In genomic region chr13:93226623-93227279, GRCh38 we compare ENCODE assay signal across 1 cellular context.
TF ChIP-seq lines count a peak whose summit lies in the region.

TSS of gene GPC6 (plus strand) at chr13:93226807.

TF ChIP-seq in HEK293, 187 proteins besides CTCF, POLR2A, EP300 and RAD21 (continued from another document):
- TF ChIP-seq GLIS1 (tag by site-specific recombination; IDR thresholded peaks at IDR 0.05): peak; percentile 45
- TF ChIP-seq ZNF19 (tag by site-specific recombination; IDR thresholded peaks at IDR 0.05; ENCODE audit: low read depth): no peak
- no peak for TF ChIP-seq KLF1 (tag by site-specific recombination; IDR thresholded peaks at IDR 0.05)
- 0 out of 2 replicates have a peak, but pooled peaks have one; percentile 26 for TF ChIP-seq TCF7L2 (IDR thresholded peaks at IDR 0.05; ENCODE audit: borderline replicate concordance, low read depth, low read length)
- no peak for TF ChIP-seq ZNF777 (tag by site-specific recombination; IDR thresholded peaks at IDR 0.05; ENCODE audit: borderline replicate concordance)
- peak; percentile 85 for TF ChIP-seq ZXDB (tag by site-specific recombination; IDR thresholded peaks at IDR 0.05)
- TF ChIP-seq ZNF629 (tag by site-specific recombination; IDR thresholded peaks at IDR 0.05): peak; percentile 65
- TF ChIP-seq ZNF23 (tag by site-specific recombination; IDR thresholded peaks at IDR 0.05; ENCODE audit: borderline replicate concordance): no peak
- TF ChIP-seq FEZF1 (tag by site-specific recombination; IDR thresholded peaks at IDR 0.05): peak; percentile 41; the same call in 1 of the 2 replicates
- TF ChIP-seq ZNF677 (tag by site-specific recombination; IDR thresholded peaks at IDR 0.05): no peak
- TF ChIP-seq, protein P1, sequence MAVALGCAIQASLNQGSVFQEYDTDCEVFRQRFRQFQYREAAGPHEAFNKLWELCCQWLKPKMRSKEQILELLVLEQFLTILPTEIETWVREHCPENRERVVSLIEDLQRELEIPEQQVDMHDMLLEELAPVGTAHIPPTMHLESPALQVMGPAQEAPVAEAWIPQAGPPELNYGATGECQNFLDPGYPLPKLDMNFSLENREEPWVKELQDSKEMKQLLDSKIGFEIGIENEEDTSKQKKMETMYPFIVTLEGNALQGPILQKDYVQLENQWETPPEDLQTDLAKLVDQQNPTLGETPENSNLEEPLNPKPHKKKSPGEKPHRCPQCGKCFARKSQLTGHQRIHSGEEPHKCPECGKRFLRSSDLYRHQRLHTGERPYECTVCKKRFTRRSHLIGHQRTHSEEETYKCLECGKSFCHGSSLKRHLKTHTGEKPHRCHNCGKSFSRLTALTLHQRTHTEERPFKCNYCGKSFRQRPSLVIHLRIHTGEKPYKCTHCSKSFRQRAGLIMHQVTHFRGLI (tag by site-specific recombination; IDR thresholded peaks at IDR 0.05): peak; percentile 41; the same call in 1 of the 2 replicates
- TF ChIP-seq ZBTB20 (tag by site-specific recombination; IDR thresholded peaks at IDR 0.05): peak; percentile 75; the same call in 1 of the 2 replicates
- TF ChIP-seq ZBTB1 (tag by site-specific recombination; IDR thresholded peaks at IDR 0.05): no peak
- no peak for TF ChIP-seq ZNF174 (tag by site-specific recombination; IDR thresholded peaks at IDR 0.05)
- peak; percentile 68 for TF ChIP-seq ZNF398 (tag by site-specific recombination; IDR thresholded peaks at IDR 0.05)
- no peak for TF ChIP-seq ZNF423 (tag by site-specific recombination; IDR thresholded peaks at IDR 0.05)
- TF ChIP-seq KLF7 (tag by site-specific recombination; IDR thresholded peaks at IDR 0.05; ENCODE audit: borderline replicate concordance): no peak
- TF ChIP-seq MEIS1 (CRISPR knock-in tag; IDR thresholded peaks at IDR 0.05; ENCODE audit: borderline replicate concordance): no peak
- peak; percentile 76 for TF ChIP-seq MZF1 (tag by site-specific recombination; IDR thresholded peaks at IDR 0.05; ENCODE audit: borderline replicate concordance)
- TF ChIP-seq ZNF175 (tag by site-specific recombination; IDR thresholded peaks at IDR 0.05): no peak
- no peak for TF ChIP-seq ZBTB21 (tag by site-specific recombination; IDR thresholded peaks at IDR 0.05)
- TF ChIP-seq ZNF133 (tag by site-specific recombination; IDR thresholded peaks at IDR 0.05): no peak
- no peak for TF ChIP-seq ZBTB49 (tag by site-specific recombination; IDR thresholded peaks at IDR 0.05; ENCODE audit: low read depth)
- TF ChIP-seq, protein P2, sequence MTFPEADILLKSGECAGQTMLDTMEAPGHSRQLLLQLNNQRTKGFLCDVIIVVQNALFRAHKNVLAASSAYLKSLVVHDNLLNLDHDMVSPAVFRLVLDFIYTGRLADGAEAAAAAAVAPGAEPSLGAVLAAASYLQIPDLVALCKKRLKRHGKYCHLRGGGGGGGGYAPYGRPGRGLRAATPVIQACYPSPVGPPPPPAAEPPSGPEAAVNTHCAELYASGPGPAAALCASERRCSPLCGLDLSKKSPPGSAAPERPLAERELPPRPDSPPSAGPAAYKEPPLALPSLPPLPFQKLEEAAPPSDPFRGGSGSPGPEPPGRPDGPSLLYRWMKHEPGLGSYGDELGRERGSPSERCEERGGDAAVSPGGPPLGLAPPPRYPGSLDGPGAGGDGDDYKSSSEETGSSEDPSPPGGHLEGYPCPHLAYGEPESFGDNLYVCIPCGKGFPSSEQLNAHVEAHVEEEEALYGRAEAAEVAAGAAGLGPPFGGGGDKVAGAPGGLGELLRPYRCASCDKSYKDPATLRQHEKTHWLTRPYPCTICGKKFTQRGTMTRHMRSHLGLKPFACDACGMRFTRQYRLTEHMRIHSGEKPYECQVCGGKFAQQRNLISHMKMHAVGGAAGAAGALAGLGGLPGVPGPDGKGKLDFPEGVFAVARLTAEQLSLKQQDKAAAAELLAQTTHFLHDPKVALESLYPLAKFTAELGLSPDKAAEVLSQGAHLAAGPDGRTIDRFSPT (tag by site-specific recombination; IDR thresholded peaks at IDR 0.05): no peak
- TF ChIP-seq ZNF670 (tag by site-specific recombination; IDR thresholded peaks at IDR 0.05; ENCODE audit: low read depth): no peak
- no peak; the same call in 1 of the 2 replicates for TF ChIP-seq MYNN (tag by site-specific recombination; IDR thresholded peaks at IDR 0.05; ENCODE audit: borderline replicate concordance)
- no peak for TF ChIP-seq ZNF549 (tag by site-specific recombination; IDR thresholded peaks at IDR 0.05)
- no peak for TF ChIP-seq ZNF792 (tag by site-specific recombination; IDR thresholded peaks at IDR 0.05)
- TF ChIP-seq ZNF24 (tag by site-specific recombination; IDR thresholded peaks at IDR 0.05): peak; percentile 70; the same call in 1 of the 2 replicates
- peak; percentile 77 for TF ChIP-seq PRDM10 (tag by site-specific recombination; IDR thresholded peaks at IDR 0.05)
- TF ChIP-seq ZNF391 (tag by site-specific recombination; IDR thresholded peaks at IDR 0.05; ENCODE audit: borderline replicate concordance, low read depth): peak; percentile 55; the same call in 1 of the 2 replicates
- TF ChIP-seq ZNF280D (tag by site-specific recombination; IDR thresholded peaks at IDR 0.05): no peak
- TF ChIP-seq ZNF214 (tag by site-specific recombination; IDR thresholded peaks at IDR 0.05; ENCODE audit: borderline replicate concordance): no peak
- no peak for TF ChIP-seq ZNF292 (tag by site-specific recombination; IDR thresholded peaks at IDR 0.05; ENCODE audit: borderline replicate concordance, low read depth)
- no peak for TF ChIP-seq ZNF169 (tag by site-specific recombination; IDR thresholded peaks at IDR 0.05)
